ENCODE assay signal across 9 cellular contexts in genomic region chr19:44770550-44771257, GRCh38. TPM values are rescaled to one million over a fixed set of nuclear protein-coding genes. Genes with fewer than 3 reads are reported as not detected.
DNase-seq lines count a peak whose midpoint lies in the region; ATAC-seq, FAIRE-seq and TF ChIP-seq lines count a peak whose summit lies in the region.
"Had no signal": no experiment of that assay in that cellular context is flagged by ENCODE, and none has a peak within 500 bp of the region (broad histone marks: within the 10 kb centered on the region; RNA-seq: fewer than 3 reads in every experiment).

No MANE protein-coding gene starts in this region.

- H3K9me3 ChIP-seq in endocrine pancreas (ENCODE audit: control insufficient read depth, low read length) = no peaks in the 10 kb centered on the region

- H3K9ac ChIP-seq in endocrine pancreas (ENCODE audit: control insufficient read depth, insufficient read depth, low read length) = peak overlapping the region; percentile 19

- H3K9me3 Mint-ChIP-seq in Calu3 (ENCODE audit: low read depth, unreplicated experiment) = peaks cover 4% of the 10 kb centered on the region

- H3K4me3 Mint-ChIP-seq in Calu3 (ENCODE audit: low read depth, unreplicated experiment) = no peak overlapping the region

- ATAC-seq in GM21447 (IDR thresholded peaks at IDR 0.05; ENCODE audit: unreplicated experiment) = peak; percentile 93

- BruUV-seq in Calu3 (replicated peaks; lab: Mats Ljungman, UMichigan) = no TSS peak

- no peaks in the 10 kb centered on the region for H3K36me3 ChIP-seq in endocrine pancreas (ENCODE audit: control insufficient read depth, insufficient read depth, low read length)

- no peaks in the 10 kb centered on the region for H3K27me3 ChIP-seq in endocrine pancreas (ENCODE audit: control insufficient read depth, insufficient read depth, low read length)

- peak overlapping the region; percentile 31 for H3K27ac Mint-ChIP-seq in Calu3 (ENCODE audit: unreplicated experiment)

- FAIRE-seq in HTR-8/SVneo (lab: Jason Lieb, UNC) = peak; percentile 90

- intact Hi-C loops in Calu3 (cut with micrococcal nuclease; ENCODE audit: unreplicated experiment) = loop anchor here (1.0 to 5.0 kb wide), 5 partner anchors 33 to 200 kb away; no protein-coding TSS in a partner anchor

- H3K27me3 Mint-ChIP-seq in Calu3 (ENCODE audit: unreplicated experiment) = no peaks in the 10 kb centered on the region

- peak; percentile 87 for TF ChIP-seq CTCF in Calu3 (IDR thresholded peaks at IDR 0.05; ENCODE audit: unreplicated experiment)

- H3K4me1 ChIP-seq in endocrine pancreas (ENCODE audit: control insufficient read depth, insufficient read depth, low read length) = no peaks in the 10 kb centered on the region

- H3K4me3 ChIP-seq in endocrine pancreas (ENCODE audit: control insufficient read depth, insufficient read depth, low read length) = no peak overlapping the region

- DNase-seq in Calu3 (peak; percentile 99), HTR-8/SVneo (ENCODE audit: insufficient read length, low spot score) (peak; percentile 95), NOMO-1 treated with DMSO at 0.1 percent for 48 hours (lab: John Stamatoyannopoulos, UW; ENCODE audit: unreplicated experiment) (peak; percentile 95), midbrain (lab: John Stamatoyannopoulos, UW) (peak; percentile 54)
- DNase-seq in activated CD8-positive, alpha-beta memory T cell treated with anti-CD3 and anti-CD28 coated beads for 4 hours (ENCODE audit: low read depth in 2 of 2) = peak; percentile 94 to 98
- peak; percentile 92 to 96 for DNase-seq in stimulated activated CD8-positive, alpha-beta memory T cell treated with anti-CD3 and anti-CD28 coated beads, Interleukin-4, amount 100 ng/mL, for 1 hour (ENCODE audit: low read depth in 2 of 2, low spot score in 1 of 2)

- H3K4me1 Mint-ChIP-seq in Calu3 (ENCODE audit: low read depth, unreplicated experiment) = peaks cover 37% of the 10 kb centered on the region

- peaks cover 21% of the 10 kb centered on the region for H3K36me3 Mint-ChIP-seq in Calu3 (ENCODE audit: insufficient read depth, unreplicated experiment)

- CTCF ChIA-PET in Calu3 (lab: Charles Lee) = interaction anchor here (0.6 to 5.7 kb wide), 24 partner anchors 12 to 774 kb away, joined by 3 to 223 read pairs (median 6); partner anchors contain the start of genes BCAM, NECTIN2 and TOMM40

RNA-seq across cellular contexts. Expression of gene CBLC, which starts 7.0 kb away (rescaled TPM):
- total RNA-seq in Calu3 (2022) = 54.3 and 63.1 TPM in 2 replicates
- total RNA-seq: mononuclear cell had no signal

RNA-seq across cellular contexts. Expression of gene BCL3, which starts 22.2 kb away (rescaled TPM):
- total RNA-seq in Calu3 (2022) = 37.7 and 41.5 TPM in 2 replicates

RNA-seq across cellular contexts. Expression of gene BCAM, which starts 38.2 kb away (rescaled TPM):
- 30.0 and 31.2 TPM in 2 replicates for total RNA-seq in Calu3 (2022)
- total RNA-seq: mononuclear cell had no signal
